1 cellular context compared by ENCODE assay signal in genomic region chr6:117414770-117415169, GRCh38.
TF ChIP-seq lines count a peak whose summit lies in the region.

No MANE protein-coding gene starts in this region.

TF ChIP-seq in SK-N-SH, 30 proteins besides CTCF, POLR2A, EP300 and RAD21 (continued from another document):
- no peak for TF ChIP-seq ELF1 (IDR thresholded peaks at IDR 0.05)
TF ChIP-seq in SK-N-SH: peak in this region for 2.
